ENCODE assay signal across 17 cellular contexts in the genomic region with DNA sequence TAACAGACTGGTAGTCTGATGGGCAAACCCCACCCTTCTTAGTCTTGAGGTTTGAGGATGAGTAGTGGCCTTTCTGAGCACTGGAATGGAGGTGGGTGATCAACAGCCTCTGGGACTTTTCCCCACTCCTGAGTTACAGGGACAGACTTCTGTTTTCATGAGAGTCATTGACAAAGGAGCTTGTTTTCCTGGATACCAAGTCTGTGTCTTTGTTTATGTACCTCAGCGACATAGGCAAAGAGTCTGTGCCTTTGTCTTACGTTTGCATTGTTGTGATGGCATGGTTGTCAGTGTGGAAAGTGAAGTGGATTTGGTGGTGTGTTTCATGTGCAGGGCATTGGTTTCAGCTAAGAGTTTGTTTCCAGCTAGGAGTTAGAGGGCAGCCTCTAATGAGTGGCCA.
"Had no signal": no experiment of that assay in that cellular context is flagged by ENCODE, and none has a peak within 500 bp of the region (broad histone marks: within the 10 kb centered on the region; RNA-seq: fewer than 3 reads in every experiment).

No MANE protein-coding gene starts in this region.

- H3K4me3 ChIP-seq: breast epithelium, prostate gland, right lobe of liver, spleen had no signal

- H3K36me3 ChIP-seq: breast epithelium, prostate gland, right lobe of liver, spleen had no signal

- ATAC-seq: activated CD8-positive, alpha-beta T cell treated with anti-CD3 and anti-CD28 coated beads for 36 hours; right lobe of liver; stimulated activated naive B cell treated with anti-CD40 and anti-IgM and Interleukin-4, amounts not matched to agents 10 μg/mL and 1 μg/mL and 100 μg/mL, for 72 hours had no signal

- FAIRE-seq: colon had no signal

- H3K27me3 ChIP-seq: breast epithelium, right lobe of liver, spleen had no signal

- H3K9me3 ChIP-seq: breast epithelium, prostate gland, right lobe of liver, spleen had no signal

- DNase-seq: activated CD4-positive, alpha-beta T cell treated with anti-CD3 and anti-CD28 coated beads for 4 hours; activated CD8-positive, alpha-beta memory T cell treated with anti-CD3 and anti-CD28 coated beads, Interleukin-2, amount 50 U/mL, for 4 hours; activated CD8-positive, alpha-beta T cell treated with anti-CD3 and anti-CD28 coated beads for 36 hours; activated naive CD4-positive, alpha-beta T cell; aorta; effector CD4-positive, alpha-beta T cell; hippocampal formation; occipital lobe; right lobe of liver; stimulated activated CD4-positive, alpha-beta T cell treated with anti-CD3 and anti-CD28 coated beads, Interleukin-1b, Interleukin-23, amount 100 ng/mL, for 48 hours; stimulated activated naive B cell treated with anti-CD40 and anti-IgM and Interleukin-4, amounts not matched to agents 10 μg/mL and 1 μg/mL and 100 μg/mL, for 72 hours; T1000 had no signal

- H3K27ac ChIP-seq: breast epithelium, prostate gland, right lobe of liver, spleen, VCaP had no signal

- H3K4me1 ChIP-seq: right lobe of liver had no signal
